Comparison of ENCODE assay signal across 8 cellular contexts in genomic region chr12:19131020-19131431, GRCh38. TPM values are rescaled to one million over a fixed set of nuclear protein-coding genes. Genes with fewer than 3 reads are reported as not detected.
A peak's percentile ranks its signal among the peaks of the same experiment; 100 is the strongest.
DNase-seq lines count a peak whose midpoint lies in the region; ATAC-seq, FAIRE-seq and TF ChIP-seq lines count a peak whose summit lies in the region.

No MANE protein-coding gene starts in this region.

- H3K9me3 ChIP-seq in Caco-2 = no peaks in the 10 kb centered on the region; the same call in 1 of the 2 replicates
- no peaks in the 10 kb centered on the region for H3K9me3 ChIP-seq in osteoblast (ENCODE audit: low read depth, low read length)

- H3K9me3 Mint-ChIP-seq in Caco-2 (ENCODE audit: unreplicated experiment) = peaks cover 18% of the 10 kb centered on the region
- H3K9me3 Mint-ChIP-seq in activated T-helper 17 cell treated with anti-CD3 and anti-CD28 coated beads, Interleukin-2, amount 50 U/mL, for 72 hours = peaks cover 9% of the 10 kb centered on the region

- DNase-seq in Caco-2 (peak; percentile 47 to 51), HTR-8/SVneo (ENCODE audit: insufficient read length, low spot score) (peak; percentile 14), Right ventricle myocardium superior (no peak), osteoblast (ENCODE audit: insufficient read length, low spot score, missing footprints) (peak; percentile 84), NCI-H1694 (lab: John Stamatoyannopoulos, UW) (no peak), KG1 (lab: John Stamatoyannopoulos, UW) (no peak)

- peak overlapping the region; percentile 90 for H3K4me2 ChIP-seq in osteoblast (ENCODE audit: insufficient read depth, low read length)

- peaks cover 3% of the 10 kb centered on the region for H3K79me2 ChIP-seq in osteoblast (ENCODE audit: insufficient read depth, low read length)

- peak overlapping the region; percentile 15 for H3K27ac ChIP-seq in osteoblast (ENCODE audit: low read depth, low read length)

- POLR2A ChIA-PET in Caco-2 (lab: Charles Lee) = no interaction called here

- H3K4me3 Mint-ChIP-seq in Caco-2 (ENCODE audit: unreplicated experiment) = peak overlapping the region; percentile 91
- peak overlapping the region; percentile 87 for H3K4me3 Mint-ChIP-seq in activated T-helper 17 cell treated with anti-CD3 and anti-CD28 coated beads, Interleukin-2, amount 50 U/mL, for 72 hours

- no peak for TF ChIP-seq CTCF in Caco-2 (IDR thresholded peaks at IDR 0.05; ENCODE audit: insufficient read depth in 1 of 2, low read depth in 1 of 2, low read length in 1 of 2, severe bottlenecking in 1 of 2, unreplicated experiment in 1 of 2)
- no peak for TF ChIP-seq CTCF in osteoblast (IDR thresholded peaks at IDR 0.05; ENCODE audit: extremely low read depth, low read depth, low read length)

- H3K36me3 Mint-ChIP-seq in Caco-2 (ENCODE audit: insufficient read depth, unreplicated experiment) = peaks cover 31% of the 10 kb centered on the region
- no peaks in the 10 kb centered on the region for H3K36me3 Mint-ChIP-seq in activated T-helper 17 cell treated with anti-CD3 and anti-CD28 coated beads, Interleukin-2, amount 50 U/mL, for 72 hours (ENCODE audit: low read depth)

- BruUV-seq in Caco-2 (replicated peaks; lab: Mats Ljungman, UMichigan) = no TSS peak

- H4K20me1 ChIP-seq in osteoblast (ENCODE audit: insufficient read depth, low read length) = no peaks in the 10 kb centered on the region

- peak overlapping the region; percentile 63 for H3K27ac Mint-ChIP-seq in Caco-2 (ENCODE audit: unreplicated experiment)
- peak overlapping the region; percentile 89 for H3K27ac Mint-ChIP-seq in activated T-helper 17 cell treated with anti-CD3 and anti-CD28 coated beads, Interleukin-2, amount 50 U/mL, for 72 hours

- peak; percentile 3 for ATAC-seq in activated T-helper 17 cell treated with anti-CD3 and anti-CD28 coated beads, Interleukin-2, amount 50 U/mL, for 72 hours (replicated peaks)
- ATAC-seq in Right ventricle myocardium superior (ENCODE audit: poor library complexity) = peak; percentile 63
- no peak for ATAC-seq in HG03095 (IDR thresholded peaks at IDR 0.05; ENCODE audit: unreplicated experiment)

- no peaks in the 10 kb centered on the region for H3K27me3 Mint-ChIP-seq in Caco-2 (ENCODE audit: insufficient read depth, unreplicated experiment)
- no peaks in the 10 kb centered on the region for H3K27me3 Mint-ChIP-seq in activated T-helper 17 cell treated with anti-CD3 and anti-CD28 coated beads, Interleukin-2, amount 50 U/mL, for 72 hours

- H3K27me3 ChIP-seq in Caco-2 (replicated peaks; ENCODE audit: control insufficient read depth, insufficient read depth, low read length) (no peaks in the 10 kb centered on the region), osteoblast (ENCODE audit: insufficient read depth, low read length) (no peaks in the 10 kb centered on the region)

- intact Hi-C loops in Caco-2 (cut with micrococcal nuclease; ENCODE audit: unreplicated experiment) (loop anchor here (1.0 to 2.0 kb wide), 6 partner anchors 8 to 120 kb away; no protein-coding TSS in a partner anchor), Right ventricle myocardium superior (cut with DNase I) (loop anchor here (5.0 kb wide), 1 partner anchor 46 kb away; no protein-coding TSS in a partner anchor)

- H3K4me1 ChIP-seq in Caco-2 = 0 out of 2 replicates have a peak, but pooled peaks cover 13% of the 10 kb centered on the region
- peaks cover 10% of the 10 kb centered on the region for H3K4me1 ChIP-seq in osteoblast (ENCODE audit: insufficient read depth, low read length)

- peak overlapping the region; percentile 95 for H2AFZ ChIP-seq in osteoblast (ENCODE audit: low read length)

- CTCF ChIA-PET in Caco-2 (lab: Charles Lee) = interaction anchor here (0.7 kb wide), 1 partner anchor 700 kb away, joined by 3 read pairs; no protein-coding TSS in a partner anchor

- peaks cover 15% of the 10 kb centered on the region for H3K4me1 Mint-ChIP-seq in Caco-2 (ENCODE audit: low read depth, unreplicated experiment)
- H3K4me1 Mint-ChIP-seq in activated T-helper 17 cell treated with anti-CD3 and anti-CD28 coated beads, Interleukin-2, amount 50 U/mL, for 72 hours = peaks cover 8% of the 10 kb centered on the region

- H3K36me3 ChIP-seq in Caco-2 (ENCODE audit: control insufficient read depth, insufficient read depth, low read length) (no peaks in the 10 kb centered on the region), osteoblast (ENCODE audit: insufficient read depth, low read length) (no peaks in the 10 kb centered on the region)

- peak; percentile 16 for FAIRE-seq in HTR-8/SVneo (lab: Jason Lieb, UNC)

- H3K4me3 ChIP-seq in Caco-2 (ENCODE audit: low read depth, low read length) (peak overlapping the region; percentile 75), osteoblast (ENCODE audit: insufficient read depth, low read length) (peak overlapping the region; percentile 89)

RNA-seq across cellular contexts. Expression of gene PLEKHA5, which starts 1.5 kb away (rescaled TPM):
- total RNA-seq in Caco-2 (2022) (69.1 and 79.2 TPM in 2 replicates), Right ventricle myocardium superior (55.5 TPM), osteoblast (82.2 and 86.0 TPM in 2 replicates)
- 10 to 100 TPM in 1 of 2 donors, 1 to 10 TPM in 1; 8.6 to 10.4 TPM for total RNA-seq in activated T-helper 17 cell treated with anti-CD3 and anti-CD28 coated beads, Interleukin-2, amount 50 U/mL, for 72 hours

Comparison
In these comparisons a context has a peak if more than half of its experiments do, and no peak if none do; other contexts are left out.
1. DNase-seq: peak in Caco-2 (2 of 2), HTR-8/SVneo (single experiment) and osteoblast (single experiment); none in Right ventricle myocardium superior (single experiment), NCI-H1694 (single experiment) and KG1 (single experiment).